8 cellular contexts compared by ENCODE assay signal in the genomic region with DNA sequence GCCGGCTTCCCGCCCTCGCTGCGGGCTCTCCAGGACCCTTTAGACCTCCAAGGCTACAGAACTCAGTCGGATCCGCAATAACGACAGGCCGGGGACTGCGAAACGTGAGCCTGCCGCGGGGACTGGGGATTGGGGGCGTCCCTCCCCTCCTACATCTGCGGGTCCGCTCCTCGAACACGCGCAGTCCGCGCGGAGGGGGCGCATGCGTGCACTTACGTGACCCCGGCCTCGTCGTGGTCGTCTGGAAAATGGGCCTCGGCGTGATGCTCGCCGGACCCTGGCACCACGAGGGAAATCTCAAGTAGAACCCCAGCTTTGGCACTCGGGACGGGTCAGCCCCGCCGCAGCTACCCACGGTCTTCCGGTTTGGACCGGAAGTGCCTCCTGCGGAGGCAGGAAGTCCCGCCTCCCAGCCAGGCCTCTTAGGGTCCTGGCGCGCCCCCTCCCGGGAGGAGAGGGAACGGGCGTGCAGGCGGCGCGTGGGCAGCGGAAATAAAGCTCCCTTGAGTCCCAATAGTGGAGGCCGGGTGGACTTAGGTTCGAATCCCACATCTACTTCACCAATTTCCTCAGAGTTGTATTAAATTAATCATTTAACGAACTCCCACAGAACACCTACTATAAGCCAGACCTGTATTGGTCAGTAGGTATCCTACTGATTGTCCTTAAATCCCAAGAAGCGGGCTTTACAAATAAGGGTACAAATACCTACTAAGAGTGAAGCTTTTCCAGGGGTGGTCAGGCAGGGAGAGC. TPM values are rescaled to one million over a fixed set of nuclear protein-coding genes. Genes with fewer than 3 reads are reported as not detected.
A peak's percentile ranks its signal among the peaks of the same experiment; 100 is the strongest.
DNase-seq lines count a peak whose midpoint lies in the region; ATAC-seq and TF ChIP-seq lines count a peak whose summit lies in the region.

A gene with protein sequence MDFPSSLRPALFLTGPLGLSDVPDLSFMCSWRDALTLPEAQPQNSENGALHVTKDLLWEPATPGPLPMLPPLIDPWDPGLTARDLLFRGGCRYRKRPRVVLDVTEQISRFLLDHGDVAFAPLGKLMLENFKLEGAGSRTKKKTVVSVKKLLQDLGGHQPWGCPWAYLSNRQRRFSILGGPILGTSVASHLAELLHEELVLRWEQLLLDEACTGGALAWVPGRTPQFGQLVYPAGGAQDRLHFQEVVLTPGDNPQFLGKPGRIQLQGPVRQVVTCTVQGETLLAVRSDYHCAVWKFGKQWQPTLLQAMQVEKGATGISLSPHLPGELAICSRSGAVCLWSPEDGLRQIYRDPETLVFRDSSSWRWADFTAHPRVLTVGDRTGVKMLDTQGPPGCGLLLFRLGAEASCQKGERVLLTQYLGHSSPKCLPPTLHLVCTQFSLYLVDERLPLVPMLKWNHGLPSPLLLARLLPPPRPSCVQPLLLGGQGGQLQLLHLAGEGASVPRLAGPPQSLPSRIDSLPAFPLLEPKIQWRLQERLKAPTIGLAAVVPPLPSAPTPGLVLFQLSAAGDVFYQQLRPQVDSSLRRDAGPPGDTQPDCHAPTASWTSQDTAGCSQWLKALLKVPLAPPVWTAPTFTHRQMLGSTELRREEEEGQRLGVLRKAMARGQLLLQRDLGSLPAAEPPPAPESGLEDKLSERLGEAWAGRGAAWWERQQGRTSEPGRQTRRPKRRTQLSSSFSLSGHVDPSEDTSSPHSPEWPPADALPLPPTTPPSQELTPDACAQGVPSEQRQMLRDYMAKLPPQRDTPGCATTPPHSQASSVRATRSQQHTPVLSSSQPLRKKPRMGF (minus strand): TSS at position 373 of the 753 bp plus-strand sequence. CDS start 2,069 bp downstream, outside the sequence.

- H3K4me1 Mint-ChIP-seq in activated naive CD8-positive, alpha-beta T cell (ENCODE audit: low read depth) = peaks cover 19% of the 10 kb centered on the region
- H3K4me1 Mint-ChIP-seq in glutamatergic neuron (ENCODE audit: low read depth, unreplicated experiment) (peaks cover 14% of the 10 kb centered on the region), osteocyte (ENCODE audit: unreplicated experiment) (peaks cover 17% of the 10 kb centered on the region)

- no peaks in the 10 kb centered on the region for H3K9me3 Mint-ChIP-seq in activated naive CD8-positive, alpha-beta T cell (ENCODE audit: low read depth)
- H3K9me3 Mint-ChIP-seq in glutamatergic neuron (ENCODE audit: unreplicated experiment) = peaks cover 3% of the 10 kb centered on the region
- H3K9me3 Mint-ChIP-seq in osteocyte (ENCODE audit: unreplicated experiment) = no peaks in the 10 kb centered on the region

- H3K27me3 ChIP-seq in thymus (ENCODE audit: control insufficient read depth, insufficient read depth) = no peaks in the 10 kb centered on the region

- H3K9me3 ChIP-seq in thymus (ENCODE audit: control insufficient read depth) = no peaks in the 10 kb centered on the region

- TF ChIP-seq CTCF in GM10266 (IDR thresholded peaks at IDR 0.05; ENCODE audit: control insufficient read depth, insufficient read depth, low read depth, missing control alignments) (peak; percentile 93), glutamatergic neuron (IDR thresholded peaks at IDR 0.05; ENCODE audit: partially characterized antibody, unreplicated experiment) (peak; percentile 88), osteocyte (IDR thresholded peaks at IDR 0.05) (peak; percentile 96)

- H3K4me1 ChIP-seq in thymus (ENCODE audit: control insufficient read depth, insufficient read depth, low read length) = peaks cover 4% of the 10 kb centered on the region

- peak within 1 kb of the TSS; percentile 77 for H3K27ac ChIP-seq in thymus (ENCODE audit: low read depth)

- no peaks in the 10 kb centered on the region for H3K27me3 Mint-ChIP-seq in activated naive CD8-positive, alpha-beta T cell
- H3K27me3 Mint-ChIP-seq in glutamatergic neuron (ENCODE audit: unreplicated experiment) (no peaks in the 10 kb centered on the region), osteocyte (ENCODE audit: unreplicated experiment) (peaks cover 2% of the 10 kb centered on the region)

- H3K4me3 Mint-ChIP-seq in activated naive CD8-positive, alpha-beta T cell = peak within 1 kb of the TSS; percentile 91
- H3K4me3 Mint-ChIP-seq in glutamatergic neuron (ENCODE audit: unreplicated experiment) (peak within 1 kb of the TSS; percentile 94), osteocyte (ENCODE audit: unreplicated experiment) (peak within 1 kb of the TSS; percentile 90)

- peak; percentile 94 for ATAC-seq in HG02588 (IDR thresholded peaks at IDR 0.05; ENCODE audit: unreplicated experiment)

- peaks cover 3% of the 10 kb centered on the region for H3K36me3 Mint-ChIP-seq in activated naive CD8-positive, alpha-beta T cell
- H3K36me3 Mint-ChIP-seq in glutamatergic neuron (ENCODE audit: unreplicated experiment) (no peaks in the 10 kb centered on the region), osteocyte (ENCODE audit: unreplicated experiment) (peaks cover 7% of the 10 kb centered on the region)

- peaks cover 26% of the 10 kb centered on the region for H3K36me3 ChIP-seq in thymus (ENCODE audit: control insufficient read depth, insufficient read depth)

- H3K27ac Mint-ChIP-seq in activated naive CD8-positive, alpha-beta T cell = peak within 1 kb of the TSS; percentile 89
- H3K27ac Mint-ChIP-seq in glutamatergic neuron (ENCODE audit: unreplicated experiment) (peak within 1 kb of the TSS; percentile 81), osteocyte (ENCODE audit: unreplicated experiment) (peak within 1 kb of the TSS; percentile 72)

- 3% methylated on average over 55 of the region's 55 CpGs for WGBS in thymus

- peak within 1 kb of the TSS; percentile 77 for H3K4me3 ChIP-seq in thymus (ENCODE audit: low read length)

- DNase-seq in GM10266 (ENCODE audit: extremely low spot score) = peak; percentile 98
- peak; percentile 93 for DNase-seq in NCI-H1092 (lab: John Stamatoyannopoulos, UW)
- peak; percentile 86 for DNase-seq in SKM-1 treated with dmso at 0.1 percent for 144 hours (lab: John Stamatoyannopoulos, UW; ENCODE audit: unreplicated experiment)
- DNase-seq in glutamatergic neuron = peak; percentile 90
- peak; percentile 97 for DNase-seq in osteocyte (ENCODE audit: extremely low spot score, unreplicated experiment)

RNA-seq across cellular contexts. Expression of the gene that starts here (rescaled TPM):
- total RNA-seq in glutamatergic neuron (ENCODE audit: unreplicated experiment) = 74.7 TPM
- 46.1 and 47.9 TPM in 2 replicates for total RNA-seq in osteocyte
- 72.3 TPM for polyA plus RNA-seq in thymus

Comparison
In these comparisons a context has a peak if more than half of its experiments do, and no peak if none do; other contexts are left out.
1. Peak in every context shown above with its lines: DNase-seq, ATAC-seq, H3K4me3 ChIP-seq and H3K27ac ChIP-seq.